22 cellular contexts compared by ENCODE assay signal in the genomic region with DNA sequence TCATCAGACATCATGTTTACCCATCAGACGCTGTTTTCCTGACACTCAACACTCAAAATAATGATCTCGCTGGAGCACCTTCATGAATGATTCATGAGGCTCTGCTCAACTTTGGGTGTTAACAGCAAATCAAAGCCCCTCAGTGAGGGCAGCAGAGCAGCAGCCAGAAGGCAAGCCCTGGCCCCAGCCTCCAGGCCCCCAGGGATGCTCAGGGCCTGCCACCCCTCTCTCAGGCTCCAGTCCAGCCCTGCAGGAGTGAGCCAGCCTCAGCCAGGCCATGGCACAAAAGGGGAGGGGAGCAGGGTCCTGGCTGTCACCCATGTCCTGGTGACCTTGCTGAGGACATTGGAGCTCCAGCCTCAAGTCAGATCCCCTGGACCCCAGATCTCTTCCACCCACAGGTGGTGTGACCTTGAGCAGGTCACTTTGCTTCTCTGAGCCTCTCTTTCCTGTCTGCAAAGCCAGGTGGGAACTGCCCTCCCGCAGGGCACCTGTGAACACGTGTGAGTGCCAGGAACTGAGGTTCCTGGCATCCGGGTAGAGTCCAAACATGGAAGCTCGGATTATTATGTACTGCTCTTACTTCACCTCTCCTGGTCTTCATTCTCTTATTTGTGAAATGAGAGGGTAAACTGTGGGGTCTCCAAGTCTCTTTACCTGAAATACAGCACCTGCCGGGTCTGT.
A peak's percentile ranks its signal among the peaks of the same experiment; 100 is the strongest.
DNase-seq lines count a peak whose midpoint lies in the region; ATAC-seq, FAIRE-seq and TF ChIP-seq lines count a peak whose summit lies in the region.
"Had no signal": no experiment of that assay in that cellular context is flagged by ENCODE, and none has a peak within 500 bp of the region (broad histone marks: within the 10 kb centered on the region; RNA-seq: fewer than 3 reads in every experiment).

No MANE protein-coding gene starts in this region.

- H3K9me3 ChIP-seq in H9 (ENCODE audit: control insufficient read depth, low read depth, low read length) (peaks cover 4% of the 10 kb centered on the region), H1 (ENCODE audit: insufficient read depth in 2 of 2, low read depth in 1 of 2, low read length in 1 of 2) (peaks cover 8 to 13% of the 10 kb centered on the region in 2 experiments; a peak in 2 of 4 replicates), pancreas (no peaks in the 10 kb centered on the region), prostate gland (no peaks in the 10 kb centered on the region)
- H3K9me3 ChIP-seq: esophagus squamous epithelium had no signal

- H3K79me2 ChIP-seq in H9 (ENCODE audit: insufficient read depth, low read length) (no peaks in the 10 kb centered on the region), H1 (ENCODE audit: control insufficient read depth in 1 of 2, insufficient read depth in 2 of 2, low read length in 2 of 2) (no peaks in the 10 kb centered on the region)

- H2BK12ac ChIP-seq in H9 (ENCODE audit: insufficient read length, low read depth, low read length) (peak overlapping the region; percentile 17), H1 (ENCODE audit: low read depth, low read length) (peak overlapping the region; percentile 90)

- no peak overlapping the region for H3T11ph ChIP-seq in H9 (ENCODE audit: low read length)

- H4K5ac ChIP-seq in H9 (ENCODE audit: insufficient read length, low read depth, low read length): no peak overlapping the region
- H4K5ac ChIP-seq in H1 (ENCODE audit: insufficient read length, low read depth, low read length): no peak overlapping the region

- no peak overlapping the region for H3K56ac ChIP-seq in H9 (ENCODE audit: insufficient read length, low read depth, low read length)
- no peak overlapping the region for H3K56ac ChIP-seq in H1 (replicated peaks; ENCODE audit: insufficient read length, low read depth, low read length)

- intact Hi-C loops in pancreas (cut with DNase I) (no loop called here), prostate gland (cut with DNase I) (no loop called here)

- H3K4ac ChIP-seq in H9 (ENCODE audit: low read depth, low read length): no peak overlapping the region
- H3K4ac ChIP-seq in H1 (replicated peaks; ENCODE audit: insufficient read length, low read depth, low read length): peak overlapping the region; percentile 25

- H3K27me3 ChIP-seq in H9 (ENCODE audit: insufficient read depth, low read length): no peaks in the 10 kb centered on the region
- H3K27me3 ChIP-seq in H1 (replicated peaks in 1 of 4; ENCODE audit: control insufficient read depth in 3 of 4, extremely low read depth in 1 of 4, insufficient read depth in 3 of 4, low read length in 3 of 4): no peaks in the 10 kb centered on the region
- no peaks in the 10 kb centered on the region for H3K27me3 ChIP-seq in pancreas
- H3K27me3 ChIP-seq in prostate gland (replicated peaks; ENCODE audit: insufficient read depth): no peaks in the 10 kb centered on the region
- H3K27me3 ChIP-seq: tibial nerve had no signal

- peaks cover 15 to 18% of the 10 kb centered on the region in 2 experiments for H3K4me1 Mint-ChIP-seq in H9
- H3K4me1 Mint-ChIP-seq: activated CD4-positive, alpha-beta T cell treated with anti-CD3 and anti-CD28 coated beads for 36 hours; mesothelial cell of epicardium; nephron had no signal

- H2BK5ac ChIP-seq in H9 (ENCODE audit: insufficient read length, low read length) (no peak overlapping the region), H1 (ENCODE audit: low read depth, low read length) (peak overlapping the region; percentile 54; the same call in 1 of the 2 replicates)

- CTCF ChIA-PET in H1 (lab: Charles Lee; ENCODE audit: partially characterized antibody): interaction anchor here (1.0 kb wide), 2 partner anchors 10 to 60 kb away, joined by 3 read pairs; no protein-coding TSS in a partner anchor

- peaks cover 10 to 12% (median 10%) of the 10 kb centered on the region in 3 experiments; a peak in 5 of 7 replicates for H3K36me3 Mint-ChIP-seq in H9 (ENCODE audit: insufficient read depth in 1 of 3, low read depth in 3 of 3)
- H3K36me3 Mint-ChIP-seq: activated naive CD8-positive, alpha-beta T cell; brain; mesothelial cell of epicardium had no signal

- no peaks in the 10 kb centered on the region for H3K36me3 ChIP-seq in H1 (ENCODE audit: control insufficient read depth in 2 of 4, insufficient read depth in 4 of 4, low read length in 3 of 4)
- H3K36me3 ChIP-seq in pancreas: no peaks in the 10 kb centered on the region
- H3K36me3 ChIP-seq in prostate gland: no peaks in the 10 kb centered on the region
- H3K36me3 ChIP-seq: esophagus squamous epithelium, tibial nerve had no signal

- H4K91ac ChIP-seq in H9 (ENCODE audit: insufficient read length, low read depth, low read length): peak overlapping the region; percentile 19
- H4K91ac ChIP-seq in H1 (replicated peaks; ENCODE audit: insufficient read length, low read length): peak overlapping the region; percentile 77

- TF ChIP-seq CTCF in H9 (conservative IDR thresholded peaks at IDR 0.05) (no peak), H1 (IDR thresholded peaks at IDR 0.05; ENCODE audit: control extremely low read depth in 1 of 3, insufficient read depth in 1 of 3, low read depth in 1 of 3, low read length in 3 of 3) (no peak), pancreas (IDR thresholded peaks at IDR 0.05) (no peak), prostate gland (IDR thresholded peaks at IDR 0.05) (no peak)

- no peak for TF ChIP-seq RAD21 in H1 (IDR thresholded peaks at IDR 0.05 in 1 of 2, conservative IDR thresholded peaks at IDR 0.05 in 1 of 2; ENCODE audit: low read depth in 2 of 2, low read length in 2 of 2)

- peaks cover 5% of the 10 kb centered on the region; the same call in 1 of the 2 replicates for H3K27me3 Mint-ChIP-seq in H9 (ENCODE audit: low read depth)
- H3K27me3 Mint-ChIP-seq: progenitor cell of endocrine pancreas; stimulated activated naive CD8-positive, alpha-beta T cell treated with anti-CD3 and anti-CD28 coated beads, Interleukin-15, Interleukin-2, amounts not matched to agents 100 ng/mL and 50 ng/mL, for 24 hours had no signal

- no peak overlapping the region for H4K8ac ChIP-seq in H9 (replicated peaks; ENCODE audit: insufficient read length, low read depth, low read length)
- peak overlapping the region; percentile 58; the same call in 1 of the 2 replicates for H4K8ac ChIP-seq in H1 (ENCODE audit: extremely low read depth, insufficient read depth, low read length)

- H3K14ac ChIP-seq in H9 (ENCODE audit: insufficient read depth, low read length) (peak overlapping the region; percentile 68), H1 (ENCODE audit: insufficient read length) (no peak overlapping the region)

- H3K27ac ChIP-seq in H9 (ENCODE audit: insufficient read length, low read depth, low read length) (no peak overlapping the region), H1 (ENCODE audit: low read depth, low read length) (no peak overlapping the region), pancreas (no peak overlapping the region), prostate gland (no peak overlapping the region)
- H3K27ac ChIP-seq: esophagus squamous epithelium, RWPE1, skin epidermis, tibial nerve had no signal

- no peak for DNase-seq in H9
- DNase-seq in NCI-H1436 (lab: John Stamatoyannopoulos, UW): peak; percentile 57
- DNase-seq in H1 (ENCODE audit: low read depth in 1 of 2, low spot score in 2 of 2): no peak
- peak in 5 of 6 donors; percentile 4 to 64 (median 52) for DNase-seq in pancreas
- DNase-seq in prostate gland (ENCODE audit: low spot score): no peak
- no peak for DNase-seq in RPMI8226
- DNase-seq in kidney glomerular epithelial cell (lab: John Stamatoyannopoulos, UW): no peak
- DNase-seq: activated CD4-positive, alpha-beta T cell treated with anti-CD3 and anti-CD28 coated beads for 36 hours; effector memory CD8-positive, alpha-beta T cell; esophagus squamous epithelium; HFFc6; NCI-H226; stimulated activated CD4-positive, alpha-beta T cell treated with anti-CD3 and anti-CD28 coated beads, Interleukin-4, amount 100 ng/mL, for 1 hour had no signal

- POLR2A ChIA-PET in H1 (lab: Charles Lee; ENCODE audit: partially characterized antibody): interaction anchor here (0.6 to 1.0 kb wide), 3 partner anchors 12 to 56 kb away, joined by 3 to 4 read pairs (median 3); no protein-coding TSS in a partner anchor

- H4K20me1 ChIP-seq in H9 (ENCODE audit: control insufficient read depth, insufficient read depth, insufficient read length) (no peaks in the 10 kb centered on the region), H1 (replicated peaks in 1 of 2; ENCODE audit: control insufficient read depth in 1 of 2, insufficient read depth in 2 of 2, low read length in 2 of 2) (peaks cover 0 to 4% of the 10 kb centered on the region in 2 experiments)

- no CpG with 5 or more reads among the region's 7 CpGs for WGBS in H9 (ENCODE audit: extremely low coverage, insufficient read length, low lambda C conversion rate)
- 86% methylated on average over 7 of the region's 7 CpGs; no CpG with 5 or more reads in 1 of the 2 experiments for WGBS in H1 (ENCODE audit: extremely low coverage in 1 of 2, insufficient coverage in 1 of 2, insufficient read length in 1 of 2, insufficient replicate concordance in 2 of 2, low coverage in 1 of 2, low lambda C conversion rate in 2 of 2, missing lambda C conversion rate in 1 of 2), 2 experiments
- WGBS in pancreas, 2 donors: 47 to 58% methylated on average over 7 of the region's 7 CpGs
- 83% methylated on average over 7 of the region's 7 CpGs for WGBS in prostate gland

- TF ChIP-seq POLR2A in H1 (IDR thresholded peaks at IDR 0.05; ENCODE audit: control extremely low read depth in 1 of 2, low read depth in 2 of 2, low read length in 2 of 2) (no peak), prostate gland (IDR thresholded peaks at IDR 0.05) (no peak)

- H3K4me3 ChIP-seq in H1 (ENCODE audit: extremely low read depth in 1 of 4, insufficient read depth in 2 of 4, low read depth in 3 of 4, low read length in 4 of 4) (no peak overlapping the region), pancreas (no peak overlapping the region), prostate gland (no peak overlapping the region)
- H3K4me3 ChIP-seq: esophagus squamous epithelium, skin epidermis, tibial nerve had no signal

- H2BK15ac ChIP-seq in H9 (ENCODE audit: low read depth, low read length): no peak overlapping the region
- H2BK15ac ChIP-seq in H1 (ENCODE audit: low read length): no peak overlapping the region

- H3K23me2 ChIP-seq in H9 (ENCODE audit: insufficient read length, low read depth, low read length, poor library complexity, severe bottlenecking): no peaks in the 10 kb centered on the region
- peaks cover 8% of the 10 kb centered on the region; the same call in 1 of the 2 replicates for H3K23me2 ChIP-seq in H1 (ENCODE audit: low read depth, low read length)

- TF ChIP-seq EP300 in H1 (IDR thresholded peaks at IDR 0.05; ENCODE audit: borderline replicate concordance in 1 of 2, low read depth in 2 of 2, low read length in 2 of 2): no peak

- H2AFZ ChIP-seq in H9 (ENCODE audit: low read length) (no peak overlapping the region), H1 (ENCODE audit: low read length) (no peak overlapping the region)

- H2AK5ac ChIP-seq in H9 (ENCODE audit: insufficient read length, low read length): no peak overlapping the region
- H2AK5ac ChIP-seq in H1 (ENCODE audit: low read depth, low read length): no peak overlapping the region; the same call in 1 of the 2 replicates

- H2BK120ac ChIP-seq in H9 (ENCODE audit: low read depth, low read length, poor library complexity, severe bottlenecking) (no peak overlapping the region), H1 (replicated peaks; ENCODE audit: low read depth, low read length) (no peak overlapping the region)

- H3K18ac ChIP-seq in H9 (ENCODE audit: insufficient read length, low read depth, low read length) (no peak overlapping the region), H1 (ENCODE audit: extremely low read depth, low read length) (peak overlapping the region; percentile 10; the same call in 1 of the 2 replicates)

- H3K4me3 Mint-ChIP-seq in H9: no peak overlapping the region
- H3K4me3 Mint-ChIP-seq: activated CD4-positive, alpha-beta T cell treated with anti-CD3 and anti-CD28 coated beads for 36 hours; activated naive CD8-positive, alpha-beta T cell; brain; effector memory CD8-positive, alpha-beta T cell; HFFc6; mesothelial cell of epicardium; nephron; stimulated activated naive CD8-positive, alpha-beta T cell treated with anti-CD3 and anti-CD28 coated beads, Interleukin-15, Interleukin-2, amounts not matched to agents 100 ng/mL and 50 ng/mL, for 24 hours had no signal

- H3K9me3 Mint-ChIP-seq in H9: peaks cover 19 to 25% of the 10 kb centered on the region in 2 experiments
- H3K9me3 Mint-ChIP-seq: effector memory CD8-positive, alpha-beta T cell; HFFc6; stimulated activated naive CD8-positive, alpha-beta T cell treated with anti-CD3 and anti-CD28 coated beads, Interleukin-15, Interleukin-2, amounts not matched to agents 100 ng/mL and 50 ng/mL, for 24 hours had no signal

- ATAC-seq in pancreas: peak; percentile 66 to 84 (median 76)
- ATAC-seq: activated CD4-positive, alpha-beta T cell treated with anti-CD3 and anti-CD28 coated beads for 36 hours; effector memory CD8-positive, alpha-beta T cell had no signal

- H3K23ac ChIP-seq in H9 (ENCODE audit: insufficient read length, low read depth, low read length) (no peak overlapping the region), H1 (ENCODE audit: insufficient read length) (no peak overlapping the region)

- peak overlapping the region in 2 of 3 experiments; percentile 84 to 96; a peak in 3 of 7 replicates for H3K27ac Mint-ChIP-seq in H9
- H3K27ac Mint-ChIP-seq: activated CD4-positive, alpha-beta T cell treated with anti-CD3 and anti-CD28 coated beads for 36 hours; activated naive CD8-positive, alpha-beta T cell; effector memory CD8-positive, alpha-beta T cell; HFFc6; mesothelial cell of epicardium; nephron; stimulated activated naive CD8-positive, alpha-beta T cell treated with anti-CD3 and anti-CD28 coated beads, Interleukin-15, Interleukin-2, amounts not matched to agents 100 ng/mL and 50 ng/mL, for 24 hours had no signal

- H3K79me1 ChIP-seq in H9 (ENCODE audit: insufficient read depth, low read depth, low read length, poor library complexity, severe bottlenecking) (no peaks in the 10 kb centered on the region), H1 (ENCODE audit: low read depth, low read length) (no peaks in the 10 kb centered on the region; the same call in 1 of the 2 replicates)

- FAIRE-seq in H1 (lab: Jason Lieb, UNC) (no peak), pancreas (lab: Jason Lieb, UNC) (no peak)

- no peak overlapping the region for H2BK20ac ChIP-seq in H9 (ENCODE audit: low read depth, low read length, poor library complexity, severe bottlenecking)
- peak overlapping the region; percentile 34; the same call in 1 of the 2 replicates for H2BK20ac ChIP-seq in H1 (ENCODE audit: low read length)

- H3K4me2 ChIP-seq in H9 (ENCODE audit: insufficient read depth, insufficient read length, low read length): no peak overlapping the region
- H3K4me2 ChIP-seq in H1 (ENCODE audit: insufficient read depth in 1 of 2, low read depth in 2 of 2, low read length in 2 of 2): no peak overlapping the region

- H3K9ac ChIP-seq in H9 (ENCODE audit: extremely low read depth, insufficient read length, low read length) (no peak overlapping the region), H1 (replicated peaks in 1 of 4; ENCODE audit: extremely low read depth in 1 of 4, low read depth in 3 of 4, low read length in 3 of 4) (no peak overlapping the region)

- peaks cover 6% of the 10 kb centered on the region; the same call in 1 of the 2 replicates for H3K4me1 ChIP-seq in H9 (ENCODE audit: insufficient read depth, low read length)
- peaks cover 0 to 11% (median 5%) of the 10 kb centered on the region in 4 experiments; a peak in 3 of 7 replicates for H3K4me1 ChIP-seq in H1 (replicated peaks in 1 of 4; ENCODE audit: control insufficient read depth in 3 of 4, insufficient read depth in 4 of 4, low read length in 3 of 4)
- peaks cover 0 to 5% (median 0%) of the 10 kb centered on the region in 3 donors for H3K4me1 ChIP-seq in pancreas
- no peaks in the 10 kb centered on the region for H3K4me1 ChIP-seq in prostate gland (replicated peaks)
- H3K4me1 ChIP-seq: esophagus squamous epithelium, tibial nerve had no signal

Comparison
In these comparisons a context has a peak if more than half of its experiments do, and no peak if none do; other contexts are left out.
1. DNase-seq: peak in NCI-H1436 (single experiment) and pancreas (5 of 6); none in H9 (single experiment), H1 (0 of 2), prostate gland (single experiment), RPMI8226 (single experiment) and kidney glomerular epithelial cell (single experiment).